Comparison of ENCODE assay signal across 9 cellular contexts in the genomic region with DNA sequence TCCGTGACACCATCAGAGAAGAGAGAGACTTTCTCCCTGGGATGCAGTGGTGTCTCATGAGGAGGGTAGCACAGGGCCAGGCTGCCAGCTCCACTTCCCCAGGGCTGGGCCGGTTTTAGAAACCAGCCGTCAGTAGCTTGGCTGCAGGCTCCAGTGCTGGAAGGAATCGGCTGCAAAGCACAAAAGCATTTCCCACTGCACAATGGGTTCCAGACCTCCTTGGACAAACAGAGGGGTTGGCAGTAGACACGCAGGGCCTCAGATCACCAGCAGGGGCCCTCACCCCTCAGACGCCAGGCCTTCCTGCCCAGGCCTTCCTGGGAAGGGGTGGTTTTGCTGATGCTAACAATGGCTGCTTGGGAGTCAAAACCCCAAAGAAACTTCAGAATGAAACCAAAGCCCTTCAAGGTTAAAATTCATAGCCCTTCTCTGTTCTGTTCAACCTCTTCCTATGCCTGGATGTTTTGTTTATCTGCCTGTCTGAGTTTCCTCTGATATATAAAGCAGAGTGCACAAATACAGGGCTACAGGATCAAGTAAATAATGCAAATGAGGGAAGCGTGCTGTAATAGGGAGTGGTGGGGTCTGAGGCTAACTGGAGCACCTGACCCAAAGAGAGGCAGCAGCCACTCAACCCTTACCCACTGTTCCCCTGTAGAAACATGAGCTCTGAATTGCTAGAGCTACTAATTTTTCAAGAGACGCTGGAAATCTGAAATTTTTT. TPM values are rescaled to one million over a fixed set of nuclear protein-coding genes. Genes with fewer than 3 reads are reported as not detected.
DNase-seq lines count a peak whose midpoint lies in the region; ATAC-seq lines count a peak whose summit lies in the region.
"Had no signal": no experiment of that assay in that cellular context is flagged by ENCODE, and none has a peak within 500 bp of the region (broad histone marks: within the 10 kb centered on the region; RNA-seq: fewer than 3 reads in every experiment).

No MANE protein-coding gene starts in this region.

- no peak overlapping the region for H4K8ac ChIP-seq in mesendoderm (ENCODE audit: low read depth, low read length)

- H3K27ac ChIP-seq in cingulate gyrus (ENCODE audit: low read depth, low read length) = peak overlapping the region; percentile 14
- H3K27ac ChIP-seq in mesendoderm (ENCODE audit: low read depth, low read length) = no peak overlapping the region

- H3K9ac ChIP-seq in mesendoderm (ENCODE audit: low read length) = no peak overlapping the region

- no peak overlapping the region for H3K4me3 ChIP-seq in MG63
- no peak overlapping the region for H3K4me3 ChIP-seq in mesendoderm (ENCODE audit: low read length)

- no peaks in the 10 kb centered on the region for H3K4me1 ChIP-seq in mesendoderm (ENCODE audit: control insufficient read depth, low read depth, low read length)

- H2BK5ac ChIP-seq in mesendoderm (ENCODE audit: low read length) = no peak overlapping the region

- H3K56ac ChIP-seq in mesendoderm (ENCODE audit: low read length) = no peak overlapping the region

- H2BK120ac ChIP-seq in mesendoderm (ENCODE audit: low read depth, low read length) = no peak overlapping the region

- no peak overlapping the region for H3K18ac ChIP-seq in mesendoderm (ENCODE audit: low read length)

- H3K79me1 ChIP-seq in mesendoderm (ENCODE audit: low read length) = no peaks in the 10 kb centered on the region

- H3K4ac ChIP-seq in mesendoderm (ENCODE audit: low read depth, low read length) = no peak overlapping the region

- H4K5ac ChIP-seq in mesendoderm (ENCODE audit: low read length) = no peak overlapping the region

- H3K23ac ChIP-seq in mesendoderm (ENCODE audit: low read length) = no peak overlapping the region

- no peak overlapping the region for H2BK15ac ChIP-seq in mesendoderm (replicated peaks; ENCODE audit: low read depth)

- ATAC-seq in GM19463 (IDR thresholded peaks at IDR 0.05; ENCODE audit: unreplicated experiment) (no peak), HG03280 (IDR thresholded peaks at IDR 0.05; ENCODE audit: unreplicated experiment) (no peak)
- ATAC-seq: naive thymus-derived CD4-positive, alpha-beta T cell had no signal

- H3K4me2 ChIP-seq in mesendoderm (ENCODE audit: low read length) = no peak overlapping the region

- H3K9me3 ChIP-seq in MG63 = no peaks in the 10 kb centered on the region

- no peak overlapping the region for H2AK5ac ChIP-seq in mesendoderm (ENCODE audit: low read length)

- DNase-seq in activated CD4-positive, alpha-beta T cell treated with anti-CD3 and anti-CD28 coated beads for 48 hours = peak; percentile 29
- DNase-seq in activated CD4-positive, alpha-beta T cell treated with anti-CD3 and anti-CD28 coated beads for 4 hours = no peak
- DNase-seq in MG63 (peak; percentile 46), mesendoderm (peak; percentile 62), inferior parietal cortex (ENCODE audit: extremely low spot score) (no peak)

- no peaks in the 10 kb centered on the region for H3K36me3 ChIP-seq in MG63
- no peaks in the 10 kb centered on the region for H3K36me3 ChIP-seq in mesendoderm (ENCODE audit: control insufficient read depth, insufficient read depth, low read length)

- H3K27me3 ChIP-seq in MG63 (peaks cover 5% of the 10 kb centered on the region; the same call in 1 of the 2 replicates), mesendoderm (ENCODE audit: insufficient read depth, low read length, poor library complexity) (no peaks in the 10 kb centered on the region)

- WGBS in mesendoderm (ENCODE audit: extremely low coverage, insufficient coverage, low lambda C conversion rate) = no CpG with 5 or more reads among the region's 8 CpGs

- no peaks in the 10 kb centered on the region for H3K79me2 ChIP-seq in mesendoderm (ENCODE audit: control insufficient read depth, insufficient read depth, low read length)

RNA-seq across cellular contexts. Expression of gene TEKT5, which starts 26.2 kb away (rescaled TPM):
- total RNA-seq in MG63 (2014; rRNA removed; shearing (Covaris generic); ENCODE audit: low replicate concordance) = not detected in 2 replicates
- polyA plus RNA-seq in mesendoderm (2013, experiment 1 of 2) = 0.06 TPM
- polyA plus RNA-seq in mesendoderm (2013, experiment 2 of 2) = not detected
- total RNA-seq: naive thymus-derived CD4-positive, alpha-beta T cell had no signal

Comparison
In these comparisons a context has a peak if more than half of its experiments do, and no peak if none do; other contexts are left out.
1. DNase-seq: peak in activated CD4-positive, alpha-beta T cell treated with anti-CD3 and anti-CD28 coated beads for 48 hours (single experiment), MG63 (single experiment) and mesendoderm (single experiment); none in activated CD4-positive, alpha-beta T cell treated with anti-CD3 and anti-CD28 coated beads for 4 hours (0 of 2) and inferior parietal cortex (single experiment).